In genomic region chr2:127857494-127857818, GRCh38 we compare ENCODE assay signal across 1 cellular context.
TF ChIP-seq lines count a peak whose summit lies in the region.

No MANE protein-coding gene starts in this region.

TF ChIP-seq in H1, 55 proteins besides CTCF, POLR2A, EP300 and RAD21 (continued from another document):
- TF ChIP-seq EGR1 (IDR thresholded peaks at IDR 0.05; ENCODE audit: borderline replicate concordance, low read depth, low read length) (no peak), RXRA (IDR thresholded peaks at IDR 0.05; ENCODE audit: insufficient read depth, low read depth, low read length) (no peak), MAX (IDR thresholded peaks at IDR 0.05) (peak; percentile 60), CEBPB (IDR thresholded peaks at IDR 0.05; ENCODE audit: low read depth, low read length) (no peak), CHD2 (IDR thresholded peaks at IDR 0.05; ENCODE audit: low read length) (no peak), E2F6 (IDR thresholded peaks at IDR 0.05) (peak; percentile 85)
